16 cellular contexts compared by ENCODE assay signal in the genomic region with DNA sequence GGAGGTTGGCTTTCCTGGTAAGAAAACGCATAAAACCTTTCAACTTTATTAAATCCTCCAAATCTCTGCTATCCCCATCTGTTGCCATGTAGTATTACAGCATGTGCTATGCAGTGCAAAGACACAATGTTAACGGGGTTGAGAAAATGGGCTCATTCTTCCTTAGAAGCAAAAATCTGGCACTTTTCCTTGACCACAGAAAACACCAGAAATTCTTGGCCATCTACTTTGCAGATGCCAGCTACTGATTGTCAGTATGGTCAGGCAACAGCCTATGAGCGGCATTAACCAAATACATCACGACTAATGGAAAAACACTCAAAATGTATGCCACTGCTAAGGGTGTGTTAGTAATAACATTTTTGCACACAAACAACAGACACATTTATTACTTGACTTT.
DNase-seq lines count a peak whose midpoint lies in the region; ATAC-seq and TF ChIP-seq lines count a peak whose summit lies in the region.
"Had no signal": no experiment of that assay in that cellular context is flagged by ENCODE, and none has a peak within 500 bp of the region (broad histone marks: within the 10 kb centered on the region; RNA-seq: fewer than 3 reads in every experiment).

No MANE protein-coding gene starts in this region.

- intact Hi-C loops in tibial artery (cut with DNase I; ENCODE audit: low total_unique reads): no loop called here

- H3K4me1 ChIP-seq in tibial artery: no peaks in the 10 kb centered on the region
- H3K4me1 ChIP-seq: BE2C had no signal

- no peaks in the 10 kb centered on the region for H3K36me3 ChIP-seq in WERI-Rb-1
- H3K36me3 ChIP-seq in tibial artery: no peaks in the 10 kb centered on the region
- H3K36me3 ChIP-seq: BE2C had no signal

- H3K9me3 Mint-ChIP-seq in activated naive CD4-positive, alpha-beta T cell treated with anti-CD3 and anti-CD28 coated beads, Interleukin-2, amount 50 U/mL, for 72 hours: peaks cover 3 to 12% of the 10 kb centered on the region in 2 donors

- H3K9me3 ChIP-seq in WERI-Rb-1 (ENCODE audit: severe bottlenecking): no peaks in the 10 kb centered on the region
- H3K9me3 ChIP-seq in tibial artery: no peaks in the 10 kb centered on the region
- H3K9me3 ChIP-seq: BE2C had no signal

- H3K27ac ChIP-seq in WERI-Rb-1: peak overlapping the region; percentile 53
- no peak overlapping the region for H3K27ac ChIP-seq in tibial artery

- H3K36me3 Mint-ChIP-seq in activated naive CD4-positive, alpha-beta T cell treated with anti-CD3 and anti-CD28 coated beads, Interleukin-2, amount 50 U/mL, for 72 hours: no peaks in the 10 kb centered on the region
- H3K36me3 Mint-ChIP-seq: CD4-positive, alpha-beta memory T cell had no signal

- ATAC-seq in activated naive CD4-positive, alpha-beta T cell treated with anti-CD3 and anti-CD28 coated beads, Interleukin-2, amount 50 U/mL, for 72 hours: no peak
- no peak for ATAC-seq in GM18873 (IDR thresholded peaks at IDR 0.05; ENCODE audit: low FRiP score, unreplicated experiment)

- DNase-seq in AG09309 (ENCODE audit: low read depth) (peak; percentile 24), GM04504 (ENCODE audit: low read depth) (peak; percentile 28), WERI-Rb-1 (peak; percentile 29), inferior parietal cortex (ENCODE audit: extremely low spot score) (peak; percentile 22), NCI-H2081 (lab: John Stamatoyannopoulos, UW) (no peak), tibial artery (no peak)
- no peak for DNase-seq in activated naive CD4-positive, alpha-beta T cell treated with anti-CD3 and anti-CD28 coated beads, Interleukin-2, amount 50 U/mL, for 72 hours (ENCODE audit: low spot score in 2 of 2)
- DNase-seq: BE2C; CD4-positive, alpha-beta memory T cell; GOT3; KBM-7; NCI-H1105; NCI-H1694 treated with DMSO at 0.1 percent for 48 hours; NCI-H774; SIG-M5 had no signal

- H3K27me3 ChIP-seq in WERI-Rb-1 (ENCODE audit: insufficient read depth, low read depth, severe bottlenecking) (no peaks in the 10 kb centered on the region), tibial artery (no peaks in the 10 kb centered on the region)
- H3K27me3 ChIP-seq: BE2C had no signal

- H3K27ac Mint-ChIP-seq in activated naive CD4-positive, alpha-beta T cell treated with anti-CD3 and anti-CD28 coated beads, Interleukin-2, amount 50 U/mL, for 72 hours: no peak overlapping the region
- H3K27ac Mint-ChIP-seq: CD4-positive, alpha-beta memory T cell had no signal

- H3K4me3 ChIP-seq in AG09309 (ENCODE audit: control insufficient read depth, low read depth, low read length) (no peak overlapping the region), WERI-Rb-1 (ENCODE audit: low read depth, low read length) (no peak overlapping the region), tibial artery (no peak overlapping the region)

- TF ChIP-seq CTCF in AG09309 (IDR thresholded peaks at IDR 0.05; ENCODE audit: control insufficient read depth, insufficient read depth, low read depth, low read length, missing control alignments) (no peak), WERI-Rb-1 (IDR thresholded peaks at IDR 0.05; ENCODE audit: low read depth, low read length) (no peak), tibial artery (IDR thresholded peaks at IDR 0.05) (no peak)

Comparison
In these comparisons a context has a peak if more than half of its experiments do, and no peak if none do; other contexts are left out.
1. DNase-seq: peak in AG09309 (single experiment), GM04504 (single experiment), WERI-Rb-1 (single experiment) and inferior parietal cortex (single experiment); none in activated naive CD4-positive, alpha-beta T cell treated with anti-CD3 and anti-CD28 coated beads, Interleukin-2, amount 50 U/mL, for 72 hours (0 of 2), NCI-H2081 (0 of 2) and tibial artery (0 of 2).